15 cellular contexts compared by ENCODE assay signal in genomic region chr12:58496411-58496810, GRCh38.
"Had no signal": no experiment of that assay in that cellular context is flagged by ENCODE, and none has a peak within 500 bp of the region (broad histone marks: within the 10 kb centered on the region; RNA-seq: fewer than 3 reads in every experiment).

No MANE protein-coding gene starts in this region.

- H3K4me3 ChIP-seq: adrenal gland, breast epithelium, esophagus squamous epithelium, mucosa of descending colon had no signal

- H3K27ac Mint-ChIP-seq: activated CD4-positive, alpha-beta T cell treated with anti-CD3 and anti-CD28 coated beads, Interleukin-2, amount 10 ng/mL, durations not matched to agents 24 days and 14 days; naive thymus-derived CD8-positive, alpha-beta T cell; T-helper 2 cell treated with Interferon-gamma antibody and Interleukin-4, amounts not matched to agents 5 μg/mL and 100 μg/mL, for 36 hours had no signal

- DNase-seq: activated CD4-positive, alpha-beta T cell treated with anti-CD3 and anti-CD28 coated beads, Interleukin-2, amount 10 ng/mL, durations not matched to agents 24 days and 14 days; activated naive CD4-positive, alpha-beta T cell treated with anti-CD3 and anti-CD28 coated beads, Interleukin-2, amount 50 U/mL, for 16 hours; adrenal gland; esophagus squamous epithelium; head of caudate nucleus; mammary epithelial cell; mucosa of descending colon; naive thymus-derived CD8-positive, alpha-beta T cell; nucleus accumbens; stimulated activated naive CD4-positive, alpha-beta T cell treated with Interleukin-2 at 50 U/mL for 16 hours; trophoblast cell had no signal

- H3K4me3 Mint-ChIP-seq: activated CD4-positive, alpha-beta T cell treated with anti-CD3 and anti-CD28 coated beads, Interleukin-2, amount 10 ng/mL, durations not matched to agents 24 days and 14 days; naive thymus-derived CD8-positive, alpha-beta T cell; T-helper 2 cell treated with Interferon-gamma antibody and Interleukin-4, amounts not matched to agents 5 μg/mL and 100 μg/mL, for 36 hours had no signal

- H3K27me3 Mint-ChIP-seq: activated CD4-positive, alpha-beta T cell treated with anti-CD3 and anti-CD28 coated beads, Interleukin-2, amount 10 ng/mL, durations not matched to agents 24 days and 14 days had no signal

- H3K9me3 Mint-ChIP-seq: activated CD4-positive, alpha-beta T cell treated with anti-CD3 and anti-CD28 coated beads, Interleukin-2, amount 10 ng/mL, durations not matched to agents 24 days and 14 days; T-helper 2 cell treated with Interferon-gamma antibody and Interleukin-4, amounts not matched to agents 5 μg/mL and 100 μg/mL, for 36 hours had no signal

- H3K36me3 Mint-ChIP-seq: naive thymus-derived CD8-positive, alpha-beta T cell had no signal

- ATAC-seq: foreskin keratinocyte; mucosa of descending colon; naive thymus-derived CD8-positive, alpha-beta T cell; sciatic nerve had no signal

- H3K9me3 ChIP-seq: adrenal gland, breast epithelium, esophagus squamous epithelium, mucosa of descending colon had no signal

- H3K4me1 ChIP-seq: adrenal gland, breast epithelium, foreskin keratinocyte had no signal

- H3K4me1 Mint-ChIP-seq: activated CD4-positive, alpha-beta T cell treated with anti-CD3 and anti-CD28 coated beads, Interleukin-2, amount 10 ng/mL, durations not matched to agents 24 days and 14 days; naive thymus-derived CD8-positive, alpha-beta T cell had no signal

- H3K27me3 ChIP-seq: adrenal gland, breast epithelium, esophagus squamous epithelium, foreskin keratinocyte had no signal

- H3K27ac ChIP-seq: adrenal gland, breast epithelium, esophagus squamous epithelium, foreskin keratinocyte had no signal
